Comparison of ENCODE assay signal across 21 cellular contexts in the genomic region with DNA sequence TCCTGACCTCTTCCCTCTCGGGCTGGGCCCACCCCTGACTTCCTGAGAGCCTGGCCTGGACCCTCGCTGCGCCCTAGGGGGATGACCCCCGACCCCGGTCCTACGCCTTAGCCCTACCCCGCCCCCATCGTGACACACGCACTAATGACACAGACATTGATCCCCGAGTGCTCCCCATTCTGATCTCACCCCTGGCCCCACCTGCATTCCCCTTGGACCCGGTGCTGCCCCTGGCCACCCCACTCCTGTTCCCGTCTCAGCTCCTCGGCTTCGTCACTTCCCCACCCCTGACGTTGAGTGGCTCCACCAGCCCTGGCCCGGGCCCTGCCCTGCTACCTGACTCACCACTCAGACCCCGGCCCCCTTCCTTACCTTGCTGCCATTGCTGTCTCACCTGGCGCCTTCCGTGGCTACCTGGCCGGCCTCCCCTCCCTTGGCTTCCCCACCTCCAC. TPM values are rescaled to one million over a fixed set of nuclear protein-coding genes. Genes with fewer than 3 reads are reported as not detected.
DNase-seq lines count a peak whose midpoint lies in the region; ATAC-seq, FAIRE-seq and TF ChIP-seq lines count a peak whose summit lies in the region.
"Had no signal": no experiment of that assay in that cellular context is flagged by ENCODE, and none has a peak within 500 bp of the region (broad histone marks: within the 10 kb centered on the region; RNA-seq: fewer than 3 reads in every experiment).

No MANE protein-coding gene starts in this region.

- FAIRE-seq in HepG2 (lab: Jason Lieb, UNC) = no peak
- FAIRE-seq: HTR-8/SVneo had no signal

- H3K27ac ChIP-seq in OCI-LY1 (ENCODE audit: low read depth, low read length, poor library complexity, severe bottlenecking) (peak overlapping the region; percentile 92), HepG2 (ENCODE audit: extremely low read length, insufficient read depth, low read length) (no peak overlapping the region)
- H3K27ac ChIP-seq: BLaER1, lower lobe of right lung, right atrium auricular region, upper lobe of right lung had no signal

- in situ Hi-C loops in HepG2 (cut with HindIII; ENCODE audit: extremely low pct_ligation_motif_present, low pct_unique_long_range_greater_than_20kb) = no loop called here

- H3K36me3 ChIP-seq in OCI-LY1 (ENCODE audit: insufficient read depth, low read length) (peaks cover 43% of the 10 kb centered on the region), HepG2 (replicated peaks in 1 of 2; ENCODE audit: control insufficient read depth in 1 of 2, insufficient read depth in 2 of 2, low read length in 2 of 2) (peaks cover 54 to 81% of the 10 kb centered on the region in 2 experiments)

- H3K9me2 ChIP-seq in OCI-LY1 (ENCODE audit: low read depth, low read length) = no peaks in the 10 kb centered on the region

- intact Hi-C loops in HepG2 (cut with micrococcal nuclease; ENCODE audit: unreplicated experiment) (no loop called here), sciatic nerve (cut with DNase I) (no loop called here)
- intact Hi-C loops in activated T-helper 2 cell treated with anti-CD3 and anti-CD28 coated beads, Interferon-gamma antibody, Interleukin-2, Interleukin-4, amounts not matched to agents 10 μg/mL and 5 μg/mL and 100 μg/mL, durations not matched to agents 14 hours and 24 hours and 36 hours (cut with micrococcal nuclease) = no loop called here

- no peak for TF ChIP-seq EP300 in HepG2 (IDR thresholded peaks at IDR 0.05; ENCODE audit: low read depth in 2 of 2, low read length in 2 of 2)
- no peak for TF ChIP-seq EP300 in HepG2 (CRISPR knock-in tag; IDR thresholded peaks at IDR 0.05; ENCODE audit: borderline replicate concordance)

- TF ChIP-seq CTCF in OCI-LY1 (IDR thresholded peaks at IDR 0.05; ENCODE audit: low read length) (no peak), HepG2 (CRISPR knock-in tag; IDR thresholded peaks at IDR 0.05) (no peak)

- H3K9ac ChIP-seq in OCI-LY1 (ENCODE audit: low read length) (peak overlapping the region; percentile 41; the same call in 1 of the 2 replicates), HepG2 (ENCODE audit: insufficient read depth, low read depth, low read length) (no peak overlapping the region)
- H3K9ac ChIP-seq: BLaER1 had no signal

- H3K4me1 Mint-ChIP-seq in stimulated activated naive CD8-positive, alpha-beta T cell treated with anti-CD3 and anti-CD28 coated beads, Interleukin-15, amount 100 ng/mL, for 72 hours = peaks cover 35% of the 10 kb centered on the region
- H3K4me1 Mint-ChIP-seq in activated T-helper 2 cell treated with anti-CD3 and anti-CD28 coated beads, Interferon-gamma antibody, Interleukin-2, Interleukin-4, amounts not matched to agents 10 μg/mL and 5 μg/mL and 100 μg/mL, durations not matched to agents 14 hours and 24 hours and 36 hours (ENCODE audit: low read depth) = peaks cover 19% of the 10 kb centered on the region
- H3K4me1 Mint-ChIP-seq: brain had no signal

- H4K20me1 ChIP-seq in OCI-LY1 (ENCODE audit: insufficient read depth, low read length) = no peaks in the 10 kb centered on the region
- H4K20me1 ChIP-seq in HepG2 (ENCODE audit: insufficient read depth, low read length) = no peaks in the 10 kb centered on the region

- H3K79me2 ChIP-seq in OCI-LY1 (ENCODE audit: insufficient read depth, low read length) (no peaks in the 10 kb centered on the region), HepG2 (ENCODE audit: insufficient read depth, low read length) (peaks cover 8% of the 10 kb centered on the region)

- H3K27ac Mint-ChIP-seq in stimulated activated naive CD8-positive, alpha-beta T cell treated with anti-CD3 and anti-CD28 coated beads, Interleukin-15, amount 100 ng/mL, for 72 hours = peak overlapping the region in 1 of 2 donors; percentile 43
- H3K27ac Mint-ChIP-seq in activated T-helper 2 cell treated with anti-CD3 and anti-CD28 coated beads, Interferon-gamma antibody, Interleukin-2, Interleukin-4, amounts not matched to agents 10 μg/mL and 5 μg/mL and 100 μg/mL, durations not matched to agents 14 hours and 24 hours and 36 hours = no peak overlapping the region
- H3K27ac Mint-ChIP-seq: brain, HFFc6, nephron progenitor cell had no signal

- CTCF ChIA-PET in HepG2 (lab: Yijun Ruan, JAX; ENCODE audit: low intra/inter-chr PET ratio, low total read pairs) = no interaction called here

- H3K4me1 ChIP-seq in OCI-LY1 (ENCODE audit: insufficient read depth, low read length, severe bottlenecking) = peaks cover 23% of the 10 kb centered on the region
- H3K4me1 ChIP-seq in HepG2 (ENCODE audit: insufficient read depth, low read length) = peaks cover 9% of the 10 kb centered on the region
- H3K4me1 ChIP-seq: Caco-2, right atrium auricular region had no signal

- DNase-seq in stimulated activated naive CD8-positive, alpha-beta T cell treated with anti-CD3 and anti-CD28 coated beads, Interleukin-15, amount 100 ng/mL, for 72 hours = no peak
- DNase-seq in stimulated activated naive CD8-positive, alpha-beta T cell treated with anti-CD3 and anti-CD28 coated beads, Interleukin-15, Interleukin-2, amounts not matched to agents 100 U/mL and 50 U/mL, for 24 hours = no peak
- no peak for DNase-seq in HepG2 (ENCODE audit: low spot score)
- no peak for DNase-seq in NCI-H510A treated with DMSO at 0.1 percent for 48 hours (lab: John Stamatoyannopoulos, UW)
- DNase-seq in NCI-H2171 (lab: John Stamatoyannopoulos, UW) = no peak
- no peak for DNase-seq in sciatic nerve (ENCODE audit: low spot score)
- no peak for DNase-seq in activated T-helper 2 cell treated with anti-CD3 and anti-CD28 coated beads, Interferon-gamma antibody, Interleukin-2, Interleukin-4, amounts not matched to agents 10 μg/mL and 5 μg/mL and 100 μg/mL, durations not matched to agents 14 hours and 24 hours and 36 hours (ENCODE audit: low spot score)
- DNase-seq: activated T-cell treated with anti-CD3 and anti-CD28 coated beads, Interleukin-2, amount 50 U/mL, for 4 hours; HFFc6; lower lobe of right lung; NCI-H1694; nephron progenitor cell; Right ventricle myocardium superior; substantia nigra; upper lobe of right lung had no signal

- no peaks in the 10 kb centered on the region for H3F3A ChIP-seq in OCI-LY1 (ENCODE audit: insufficient read depth, low read length)

- H3K4me3 Mint-ChIP-seq in stimulated activated naive CD8-positive, alpha-beta T cell treated with anti-CD3 and anti-CD28 coated beads, Interleukin-15, amount 100 ng/mL, for 72 hours = peak overlapping the region in 1 of 2 donors; percentile 29
- H3K4me3 Mint-ChIP-seq in activated T-helper 2 cell treated with anti-CD3 and anti-CD28 coated beads, Interferon-gamma antibody, Interleukin-2, Interleukin-4, amounts not matched to agents 10 μg/mL and 5 μg/mL and 100 μg/mL, durations not matched to agents 14 hours and 24 hours and 36 hours (ENCODE audit: low read depth) = no peak overlapping the region
- H3K4me3 Mint-ChIP-seq: activated T-cell treated with anti-CD3 and anti-CD28 coated beads, Interleukin-2, amount 50 U/mL, for 4 hours; brain; HFFc6; nephron progenitor cell had no signal

- H3K27me3 Mint-ChIP-seq in stimulated activated naive CD8-positive, alpha-beta T cell treated with anti-CD3 and anti-CD28 coated beads, Interleukin-15, amount 100 ng/mL, for 72 hours = no peaks in the 10 kb centered on the region
- no peaks in the 10 kb centered on the region for H3K27me3 Mint-ChIP-seq in activated T-helper 2 cell treated with anti-CD3 and anti-CD28 coated beads, Interferon-gamma antibody, Interleukin-2, Interleukin-4, amounts not matched to agents 10 μg/mL and 5 μg/mL and 100 μg/mL, durations not matched to agents 14 hours and 24 hours and 36 hours (ENCODE audit: low read depth)

- no TSS peak for BruUV-seq in HepG2 (replicated peaks; lab: Mats Ljungman, UMichigan)

- no peaks in the 10 kb centered on the region for H3K9me3 Mint-ChIP-seq in stimulated activated naive CD8-positive, alpha-beta T cell treated with anti-CD3 and anti-CD28 coated beads, Interleukin-15, amount 100 ng/mL, for 72 hours
- no peaks in the 10 kb centered on the region for H3K9me3 Mint-ChIP-seq in activated T-helper 2 cell treated with anti-CD3 and anti-CD28 coated beads, Interferon-gamma antibody, Interleukin-2, Interleukin-4, amounts not matched to agents 10 μg/mL and 5 μg/mL and 100 μg/mL, durations not matched to agents 14 hours and 24 hours and 36 hours
- H3K9me3 Mint-ChIP-seq: activated T-cell treated with anti-CD3 and anti-CD28 coated beads, Interleukin-2, amount 50 U/mL, for 4 hours; brain; HFFc6; nephron progenitor cell had no signal

- peak; percentile 37 for ATAC-seq in stimulated activated naive CD8-positive, alpha-beta T cell treated with anti-CD3 and anti-CD28 coated beads, Interleukin-15, amount 100 ng/mL, for 72 hours
- no peak for ATAC-seq in stimulated activated naive CD8-positive, alpha-beta T cell treated with anti-CD3 and anti-CD28 coated beads, Interleukin-15, Interleukin-2, amounts not matched to agents 100 U/mL and 50 U/mL, for 24 hours
- ATAC-seq in HepG2 (peak; percentile 23), sciatic nerve (no peak)
- ATAC-seq: activated T-cell treated with anti-CD3 and anti-CD28 coated beads, Interleukin-2, amount 50 U/mL, for 4 hours had no signal

- POLR2A ChIA-PET in HepG2 (lab: Yijun Ruan, JAX) = interaction anchor here (1.4 to 2.6 kb wide), 3 partner anchors 13 to 58 kb away, joined by 3 to 7 read pairs (median 6); a partner anchor contains a TSS

- H3K27me3 ChIP-seq in OCI-LY1 (ENCODE audit: insufficient read depth, low read length) (no peaks in the 10 kb centered on the region), HepG2 (ENCODE audit: control insufficient read depth in 1 of 2, insufficient read depth in 2 of 2, low read length in 2 of 2) (no peaks in the 10 kb centered on the region)
- H3K27me3 ChIP-seq: BLaER1, right atrium auricular region, upper lobe of right lung had no signal

- TF ChIP-seq POLR2A in HepG2 (IDR thresholded peaks at IDR 0.05; ENCODE audit: insufficient read depth in 1 of 2, low read depth in 2 of 2, low read length in 2 of 2) = no peak; a peak in 1 of 4 replicates

- no peak for TF ChIP-seq RAD21 in HepG2 (CRISPR knock-in tag; IDR thresholded peaks at IDR 0.05)

- H3K4me2 ChIP-seq in OCI-LY1 (ENCODE audit: low read length) = peak overlapping the region; percentile 61
- no peak overlapping the region for H3K4me2 ChIP-seq in HepG2 (ENCODE audit: low read depth, low read length)
- H3K4me2 ChIP-seq: BLaER1 had no signal

- 98% methylated on average over 20 of the region's 20 CpGs for WGBS in HepG2 (ENCODE audit: low lambda C conversion rate)

- peak overlapping the region; percentile 45 for H3K4me3 ChIP-seq in OCI-LY1 (ENCODE audit: low read depth, low read length, poor library complexity, severe bottlenecking)
- H3K4me3 ChIP-seq in HepG2 (replicated peaks in 1 of 3; ENCODE audit: insufficient read depth in 1 of 3, low read depth in 2 of 3, low read length in 3 of 3) = no peak overlapping the region
- H3K4me3 ChIP-seq: BLaER1, lower lobe of right lung, right atrium auricular region, upper lobe of right lung had no signal

- peaks cover 80% of the 10 kb centered on the region for H3K36me3 Mint-ChIP-seq in activated T-helper 2 cell treated with anti-CD3 and anti-CD28 coated beads, Interferon-gamma antibody, Interleukin-2, Interleukin-4, amounts not matched to agents 10 μg/mL and 5 μg/mL and 100 μg/mL, durations not matched to agents 14 hours and 24 hours and 36 hours (ENCODE audit: low read depth)

- H3K9me3 ChIP-seq in OCI-LY1 (ENCODE audit: low read length) (no peaks in the 10 kb centered on the region), HepG2 (ENCODE audit: low read length) (no peaks in the 10 kb centered on the region)
- H3K9me3 ChIP-seq: BLaER1, Caco-2, lower lobe of right lung, right atrium auricular region, upper lobe of right lung had no signal

- H2AFZ ChIP-seq in OCI-LY1 (ENCODE audit: low read length) (no peak overlapping the region), HepG2 (ENCODE audit: low read length) (no peak overlapping the region)

RNA-seq across cellular contexts. Expression of a gene that starts 12.1 kb away (rescaled TPM):
- total RNA-seq in HepG2 (2016; rRNA removed; fragmentation: Illumina TruSeq; extraction: Trizol) (121 and 149 TPM in 2 replicates), sciatic nerve (72.7 TPM)
- total RNA-seq in HepG2 (2016; cell fraction: cytosol; rRNA removed; fragmentation: Illumina TruSeq; extraction: Trizol; ENCODE audit: low read depth) = 176 and 212 TPM in 2 replicates
- total RNA-seq in HepG2 (2016; cell fraction: insoluble cytoplasmic fraction; rRNA removed; fragmentation: Illumina TruSeq; extraction: Trizol) = 110 and 147 TPM in 2 replicates
- total RNA-seq in HepG2 (2016; cell fraction: membrane; rRNA removed; fragmentation: Illumina TruSeq; extraction: Trizol) = 217 and 241 TPM in 2 replicates
- total RNA-seq in HepG2 (2016; cell fraction: nucleus; rRNA removed; fragmentation: Illumina TruSeq; extraction: Trizol) = 83.9 and 95.5 TPM in 2 replicates
- 215 and 270 TPM in 2 replicates for polyA plus RNA-seq in HepG2 (2011; rRNA removed)
- polyA plus RNA-seq in HepG2 (2011; cell fraction: cytosol; rRNA removed) = 171 and 196 TPM in 2 replicates
- polyA plus RNA-seq in HepG2 (2011; cell fraction: nucleus; rRNA removed) = 558 and 618 TPM in 2 replicates
- 207 and 311 TPM in 2 replicates for polyA plus RNA-seq in HepG2 (2012)
- 291 and 331 TPM in 2 replicates for polyA plus RNA-seq in HepG2 (2016; cell fraction: cytosol; fragmentation: Illumina TruSeq; extraction: Trizol; ENCODE audit: low read depth)
- polyA plus RNA-seq in HepG2 (2016; cell fraction: insoluble cytoplasmic fraction; fragmentation: Illumina TruSeq; extraction: Trizol; ENCODE audit: low read depth) = 144 and 159 TPM in 2 replicates
- polyA plus RNA-seq in HepG2 (2016; cell fraction: membrane; fragmentation: Illumina TruSeq; extraction: Trizol; ENCODE audit: low read depth) = 277 and 299 TPM in 2 replicates
- 357 and 365 TPM in 2 replicates for polyA plus RNA-seq in HepG2 (2016; cell fraction: nucleus; fragmentation: Illumina TruSeq; extraction: Trizol; ENCODE audit: insufficient read depth, low read depth)
- polyA minus RNA-seq in HepG2 (2011; rRNA and poly(A)+ RNA removed; ENCODE audit: low replicate concordance) = 36.5 and 119 TPM in 2 replicates
- polyA minus RNA-seq in HepG2 (2011; cell fraction: cytosol; rRNA and poly(A)+ RNA removed) = 65.9 and 88.8 TPM in 2 replicates
- polyA minus RNA-seq in HepG2 (2011; cell fraction: nucleus; rRNA and poly(A)+ RNA removed) = 102 and 144 TPM in 2 replicates
- total RNA-seq in activated T-helper 2 cell treated with anti-CD3 and anti-CD28 coated beads, Interferon-gamma antibody, Interleukin-2, Interleukin-4, amounts not matched to agents 10 μg/mL and 5 μg/mL and 100 μg/mL, durations not matched to agents 14 hours and 24 hours and 36 hours = 112 and 118 TPM in 2 replicates

RNA-seq across cellular contexts. Expression of a gene that starts 39.6 kb away (rescaled TPM):
- total RNA-seq in HepG2 (2016; rRNA removed; fragmentation: Illumina TruSeq; extraction: Trizol) (106 and 115 TPM in 2 replicates), sciatic nerve (6.2 TPM)
- total RNA-seq in HepG2 (2016; cell fraction: cytosol; rRNA removed; fragmentation: Illumina TruSeq; extraction: Trizol; ENCODE audit: low read depth) = 40.1 and 45.0 TPM in 2 replicates
- total RNA-seq in HepG2 (2016; cell fraction: insoluble cytoplasmic fraction; rRNA removed; fragmentation: Illumina TruSeq; extraction: Trizol) = 106 and 115 TPM in 2 replicates
- total RNA-seq in HepG2 (2016; cell fraction: membrane; rRNA removed; fragmentation: Illumina TruSeq; extraction: Trizol) = 107 and 130 TPM in 2 replicates
- total RNA-seq in HepG2 (2016; cell fraction: nucleus; rRNA removed; fragmentation: Illumina TruSeq; extraction: Trizol) = 47.6 and 54.9 TPM in 2 replicates
- polyA plus RNA-seq in HepG2 (2011; rRNA removed) = 150 and 241 TPM in 2 replicates
- polyA plus RNA-seq in HepG2 (2011; cell fraction: cytosol; rRNA removed) = 165 and 177 TPM in 2 replicates
- polyA plus RNA-seq in HepG2 (2011; cell fraction: nucleus; rRNA removed) = 122 and 148 TPM in 2 replicates
- polyA plus RNA-seq in HepG2 (2012) = 78.0 and 193 TPM in 2 replicates
- 33.6 and 42.0 TPM in 2 replicates for polyA plus RNA-seq in HepG2 (2016; cell fraction: cytosol; fragmentation: Illumina TruSeq; extraction: Trizol; ENCODE audit: low read depth)
- polyA plus RNA-seq in HepG2 (2016; cell fraction: insoluble cytoplasmic fraction; fragmentation: Illumina TruSeq; extraction: Trizol; ENCODE audit: low read depth) = 99.1 and 105 TPM in 2 replicates
- polyA plus RNA-seq in HepG2 (2016; cell fraction: membrane; fragmentation: Illumina TruSeq; extraction: Trizol; ENCODE audit: low read depth) = 76.6 and 88.5 TPM in 2 replicates
- 77.9 and 79.0 TPM in 2 replicates for polyA plus RNA-seq in HepG2 (2016; cell fraction: nucleus; fragmentation: Illumina TruSeq; extraction: Trizol; ENCODE audit: insufficient read depth, low read depth)
- 66.9 and 301 TPM in 2 replicates for polyA minus RNA-seq in HepG2 (2011; rRNA and poly(A)+ RNA removed; ENCODE audit: low replicate concordance)
- 115 and 151 TPM in 2 replicates for polyA minus RNA-seq in HepG2 (2011; cell fraction: cytosol; rRNA and poly(A)+ RNA removed)
- polyA minus RNA-seq in HepG2 (2011; cell fraction: nucleus; rRNA and poly(A)+ RNA removed) = 35.9 and 65.3 TPM in 2 replicates
- 31.6 and 32.2 TPM in 2 replicates for total RNA-seq in activated T-helper 2 cell treated with anti-CD3 and anti-CD28 coated beads, Interferon-gamma antibody, Interleukin-2, Interleukin-4, amounts not matched to agents 10 μg/mL and 5 μg/mL and 100 μg/mL, durations not matched to agents 14 hours and 24 hours and 36 hours

RNA-seq across cellular contexts. Expression of a gene that starts 42.1 kb away (rescaled TPM):
- total RNA-seq in HepG2 (2016; rRNA removed; fragmentation: Illumina TruSeq; extraction: Trizol) = 36.6 and 45.9 TPM in 2 replicates
- total RNA-seq in HepG2 (2016; cell fraction: cytosol; rRNA removed; fragmentation: Illumina TruSeq; extraction: Trizol; ENCODE audit: low read depth) = 24.9 and 29.1 TPM in 2 replicates
- total RNA-seq in HepG2 (2016; cell fraction: insoluble cytoplasmic fraction; rRNA removed; fragmentation: Illumina TruSeq; extraction: Trizol) = 36.8 and 43.1 TPM in 2 replicates
- 49.8 and 56.6 TPM in 2 replicates for total RNA-seq in HepG2 (2016; cell fraction: membrane; rRNA removed; fragmentation: Illumina TruSeq; extraction: Trizol)
- total RNA-seq in HepG2 (2016; cell fraction: nucleus; rRNA removed; fragmentation: Illumina TruSeq; extraction: Trizol) = 26.9 and 31.0 TPM in 2 replicates
- 47.1 and 55.2 TPM in 2 replicates for polyA plus RNA-seq in HepG2 (2011; rRNA removed)
- polyA plus RNA-seq in HepG2 (2011; cell fraction: cytosol; rRNA removed) = 46.2 and 50.9 TPM in 2 replicates
- 67.6 and 73.0 TPM in 2 replicates for polyA plus RNA-seq in HepG2 (2011; cell fraction: nucleus; rRNA removed)
- polyA plus RNA-seq in HepG2 (2012) = 26.7 and 33.9 TPM in 2 replicates
- 27.0 and 32.1 TPM in 2 replicates for polyA plus RNA-seq in HepG2 (2016; cell fraction: cytosol; fragmentation: Illumina TruSeq; extraction: Trizol; ENCODE audit: low read depth)
- polyA plus RNA-seq in HepG2 (2016; cell fraction: insoluble cytoplasmic fraction; fragmentation: Illumina TruSeq; extraction: Trizol; ENCODE audit: low read depth) = 46.6 and 47.0 TPM in 2 replicates
- 37.5 and 43.9 TPM in 2 replicates for polyA plus RNA-seq in HepG2 (2016; cell fraction: membrane; fragmentation: Illumina TruSeq; extraction: Trizol; ENCODE audit: low read depth)
- 57.7 and 59.0 TPM in 2 replicates for polyA plus RNA-seq in HepG2 (2016; cell fraction: nucleus; fragmentation: Illumina TruSeq; extraction: Trizol; ENCODE audit: insufficient read depth, low read depth)
- polyA minus RNA-seq in HepG2 (2011; rRNA and poly(A)+ RNA removed; ENCODE audit: low replicate concordance) = 35.8 and 117 TPM in 2 replicates
- 21.9 and 28.9 TPM in 2 replicates for polyA minus RNA-seq in HepG2 (2011; cell fraction: cytosol; rRNA and poly(A)+ RNA removed)
- polyA minus RNA-seq in HepG2 (2011; cell fraction: nucleus; rRNA and poly(A)+ RNA removed) = 37.1 and 38.0 TPM in 2 replicates
- 32.5 TPM for total RNA-seq in sciatic nerve
- 30.1 and 31.5 TPM in 2 replicates for total RNA-seq in activated T-helper 2 cell treated with anti-CD3 and anti-CD28 coated beads, Interferon-gamma antibody, Interleukin-2, Interleukin-4, amounts not matched to agents 10 μg/mL and 5 μg/mL and 100 μg/mL, durations not matched to agents 14 hours and 24 hours and 36 hours

Comparison
In these comparisons a context has a peak if more than half of its experiments do, and no peak if none do; other contexts are left out.
1. ATAC-seq: peak in stimulated activated naive CD8-positive, alpha-beta T cell treated with anti-CD3 and anti-CD28 coated beads, Interleukin-15, amount 100 ng/mL, for 72 hours (single experiment) and HepG2 (single experiment); none in stimulated activated naive CD8-positive, alpha-beta T cell treated with anti-CD3 and anti-CD28 coated beads, Interleukin-15, Interleukin-2, amounts not matched to agents 100 U/mL and 50 U/mL, for 24 hours (single experiment) and sciatic nerve (single experiment).